25 cellular contexts compared by ENCODE assay signal in genomic region chr6:17353440-17354175, GRCh38. TPM values are rescaled to one million over a fixed set of nuclear protein-coding genes. Genes with fewer than 3 reads are reported as not detected.
"Had no signal": no experiment of that assay in that cellular context is flagged by ENCODE, and none has a peak within 500 bp of the region (broad histone marks: within the 10 kb centered on the region; RNA-seq: fewer than 3 reads in every experiment).

No MANE protein-coding gene starts in this region.

- DNase-seq: cerebellar nuclear complex; dorsolateral prefrontal cortex; effector CD4-positive, alpha-beta T cell; foreskin fibroblast; heart left ventricle; left ventricle myocardium superior; lower lobe of right lung; natural killer cell; occipital lobe; ovary; posterior cingulate gyrus; spleen; stimulated activated CD4-positive, alpha-beta T cell treated with anti-CD3 and anti-CD28 coated beads, Interleukin-4, amount 100 ng/mL, for 4 hours; stimulated activated naive CD8-positive, alpha-beta T cell treated with anti-CD3 and anti-CD28 coated beads, Interleukin-15, Interleukin-2, amounts not matched to agents 100 U/mL and 50 U/mL, for 24 hours; upper lobe of right lung; uterus had no signal

- H3K27ac ChIP-seq: heart left ventricle, hepatocyte, lower lobe of right lung, ovary, skin epidermis, spleen, thoracic aorta, tibial nerve, upper lobe of right lung, uterus had no signal

- ATAC-seq: gastroesophageal sphincter; heart left ventricle; left ventricle myocardium superior; lower lobe of right lung; natural killer cell; sciatic nerve; stimulated activated memory B cell treated with anti-CD40 and anti-IgM and Interleukin-4, amounts not matched to agents 10 μg/mL and 1 μg/mL and 100 μg/mL, for 72 hours; stimulated activated naive CD8-positive, alpha-beta T cell treated with anti-CD3 and anti-CD28 coated beads, Interleukin-15, Interleukin-2, amounts not matched to agents 100 U/mL and 50 U/mL, for 24 hours; upper lobe of right lung had no signal

- H3K9me3 ChIP-seq: gastroesophageal sphincter, heart left ventricle, lower lobe of right lung, ovary, spleen, thoracic aorta, tibial nerve, upper lobe of right lung, uterus had no signal

- H3K27me3 Mint-ChIP-seq: stimulated activated memory B cell treated with anti-CD40 and anti-IgM and Interleukin-4, amounts not matched to agents 10 μg/mL and 1 μg/mL and 100 μg/mL, for 72 hours had no signal

- H3K4me1 ChIP-seq: heart left ventricle, lower lobe of right lung, spleen, tibial nerve, upper lobe of right lung, uterus had no signal

- H3K4me3 Mint-ChIP-seq: natural killer cell; stimulated activated memory B cell treated with anti-CD40 and anti-IgM and Interleukin-4, amounts not matched to agents 10 μg/mL and 1 μg/mL and 100 μg/mL, for 72 hours had no signal

- FAIRE-seq: colon, islet of Langerhans had no signal

- H3K4me3 ChIP-seq: dorsolateral prefrontal cortex, gastroesophageal sphincter, heart left ventricle, hepatocyte, lower lobe of right lung, ovary, skin epidermis, spleen, thoracic aorta, tibial nerve, upper lobe of right lung, uterus had no signal

- H3K36me3 ChIP-seq: gastroesophageal sphincter, heart left ventricle, lower lobe of right lung, ovary, spleen, thoracic aorta, tibial nerve, upper lobe of right lung, uterus had no signal

- H2AFZ ChIP-seq: hepatocyte had no signal

- H3K36me3 Mint-ChIP-seq: natural killer cell; stimulated activated memory B cell treated with anti-CD40 and anti-IgM and Interleukin-4, amounts not matched to agents 10 μg/mL and 1 μg/mL and 100 μg/mL, for 72 hours had no signal

- H3K4me2 ChIP-seq: hepatocyte had no signal

- H3K4me1 Mint-ChIP-seq: natural killer cell; stimulated activated memory B cell treated with anti-CD40 and anti-IgM and Interleukin-4, amounts not matched to agents 10 μg/mL and 1 μg/mL and 100 μg/mL, for 72 hours had no signal

- H3K9me3 Mint-ChIP-seq: natural killer cell had no signal

- H3K27me3 ChIP-seq: dorsolateral prefrontal cortex, gastroesophageal sphincter, heart left ventricle, hepatocyte, ovary, spleen, tibial nerve, upper lobe of right lung, uterus had no signal

- H3K27ac Mint-ChIP-seq: natural killer cell; stimulated activated memory B cell treated with anti-CD40 and anti-IgM and Interleukin-4, amounts not matched to agents 10 μg/mL and 1 μg/mL and 100 μg/mL, for 72 hours had no signal

RNA-seq across cellular contexts. Expression of gene CAP2, which starts 39.8 kb away (rescaled TPM):
- total RNA-seq: natural killer cell had no signal
